Comparison of ENCODE assay signal across 21 cellular contexts in the genomic region with DNA sequence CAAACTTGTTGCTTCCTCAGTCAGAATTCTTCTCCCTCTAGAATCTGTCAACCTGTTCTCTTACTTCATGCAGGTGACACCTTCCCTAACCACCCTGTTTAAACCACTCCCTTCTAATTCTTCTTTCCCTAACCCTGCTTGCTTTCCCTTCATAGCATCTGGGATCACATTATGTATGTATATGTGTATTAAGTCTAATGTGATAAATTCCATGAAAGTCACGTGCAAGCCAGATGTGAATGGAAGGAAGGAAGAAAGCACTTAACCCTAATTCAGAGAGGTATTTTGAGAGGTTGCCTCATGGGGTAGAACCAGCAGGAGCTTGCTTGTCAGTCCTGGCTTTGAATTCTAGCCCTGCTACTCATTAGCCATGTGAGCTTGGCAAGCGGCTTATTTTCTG.
"Had no signal": no experiment of that assay in that cellular context is flagged by ENCODE, and none has a peak within 500 bp of the region (broad histone marks: within the 10 kb centered on the region; RNA-seq: fewer than 3 reads in every experiment).

No MANE protein-coding gene starts in this region.

- DNase-seq: activated CD4-positive, alpha-beta T cell treated with anti-CD3 and anti-CD28 coated beads, Interleukin-2, amount 50 U/mL, for 1 hour; activated CD4-positive, CD25-positive, alpha-beta regulatory T cell; activated CD8-positive, alpha-beta memory T cell treated with anti-CD3 and anti-CD28 coated beads for 24 hours; activated gamma-delta T cell treated with Interleukin-2 at 50 U/mL for 16 hours; amygdala; central memory CD4-positive, alpha-beta T cell; effector CD4-positive, alpha-beta T cell; foreskin keratinocyte; glutamatergic neuron; hypothalamus; left lung; mammary epithelial cell; mucosa of descending colon; naive thymus-derived CD4-positive, alpha-beta T cell; stimulated activated CD4-positive, alpha-beta T cell treated with anti-CD3 and anti-CD28 coated beads, Interleukin-12 subunit alpha, Interleukin-12 subunit beta, amount 100 ng/mL, for 4 hours had no signal

- H3K27ac ChIP-seq: coronary artery, foreskin keratinocyte, left lung, neutrophil had no signal

- H3K4me1 Mint-ChIP-seq: brain; naive thymus-derived CD4-positive, alpha-beta T cell; stimulated activated memory B cell treated with anti-CD40 and anti-IgM and Interleukin-4, amounts not matched to agents 10 μg/mL and 1 μg/mL and 100 μg/mL, for 72 hours had no signal

- H3K36me3 ChIP-seq: left lung, neutrophil had no signal

- H3K27me3 Mint-ChIP-seq: activated naive CD8-positive, alpha-beta T cell; naive thymus-derived CD4-positive, alpha-beta T cell; stimulated activated memory B cell treated with anti-CD40 and anti-IgM and Interleukin-4, amounts not matched to agents 10 μg/mL and 1 μg/mL and 100 μg/mL, for 72 hours had no signal

- H3K4me3 Mint-ChIP-seq: activated naive CD8-positive, alpha-beta T cell; brain; naive thymus-derived CD4-positive, alpha-beta T cell; stimulated activated memory B cell treated with anti-CD40 and anti-IgM and Interleukin-4, amounts not matched to agents 10 μg/mL and 1 μg/mL and 100 μg/mL, for 72 hours; T-helper 2 cell treated with Interferon-gamma antibody and Interleukin-4, amounts not matched to agents 5 μg/mL and 100 μg/mL, for 36 hours had no signal

- ATAC-seq: foreskin keratinocyte; left lung; mucosa of descending colon; naive thymus-derived CD4-positive, alpha-beta T cell; stimulated activated memory B cell treated with anti-CD40 and anti-IgM and Interleukin-4, amounts not matched to agents 10 μg/mL and 1 μg/mL and 100 μg/mL, for 72 hours had no signal

- H3K27ac Mint-ChIP-seq: activated naive CD8-positive, alpha-beta T cell; brain; naive thymus-derived CD4-positive, alpha-beta T cell; stimulated activated memory B cell treated with anti-CD40 and anti-IgM and Interleukin-4, amounts not matched to agents 10 μg/mL and 1 μg/mL and 100 μg/mL, for 72 hours; T-helper 2 cell treated with Interferon-gamma antibody and Interleukin-4, amounts not matched to agents 5 μg/mL and 100 μg/mL, for 36 hours had no signal

- H3K9me3 ChIP-seq: mucosa of descending colon, neutrophil had no signal

- H3K4me1 ChIP-seq: foreskin keratinocyte, left lung had no signal

- H3K4me3 ChIP-seq: coronary artery, left lung, mucosa of descending colon had no signal

- H3K9me3 Mint-ChIP-seq: brain; stimulated activated memory B cell treated with anti-CD40 and anti-IgM and Interleukin-4, amounts not matched to agents 10 μg/mL and 1 μg/mL and 100 μg/mL, for 72 hours had no signal

- H3K36me3 Mint-ChIP-seq: activated naive CD8-positive, alpha-beta T cell; brain; naive thymus-derived CD4-positive, alpha-beta T cell; stimulated activated memory B cell treated with anti-CD40 and anti-IgM and Interleukin-4, amounts not matched to agents 10 μg/mL and 1 μg/mL and 100 μg/mL, for 72 hours had no signal

- H3K27me3 ChIP-seq: foreskin keratinocyte, left lung, neutrophil had no signal
